Comparison of ENCODE assay signal across 8 cellular contexts in the genomic region with DNA sequence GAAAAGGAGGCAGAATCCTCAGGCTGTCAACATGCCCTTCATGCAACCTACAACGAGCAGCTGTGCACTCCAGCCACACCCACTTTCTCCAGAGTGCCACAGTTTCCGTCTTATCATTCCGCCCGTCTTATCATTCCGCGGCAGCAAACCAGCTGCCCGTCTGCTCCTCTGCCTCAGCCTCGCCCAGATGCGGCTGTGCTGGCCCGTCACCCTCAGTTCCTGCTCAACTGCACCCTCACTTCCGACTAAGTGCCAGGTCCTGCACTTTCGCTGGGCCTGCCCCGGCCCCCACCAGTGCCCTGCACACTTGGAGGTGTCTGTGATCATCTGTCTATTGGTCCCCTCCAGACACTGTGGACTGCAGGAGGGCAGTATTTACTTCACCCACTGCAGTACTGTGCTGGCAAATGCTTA. TPM values are rescaled to one million over a fixed set of nuclear protein-coding genes. Genes with fewer than 3 reads are reported as not detected.
DNase-seq lines count a peak whose midpoint lies in the region; ATAC-seq, FAIRE-seq and TF ChIP-seq lines count a peak whose summit lies in the region.

No MANE protein-coding gene starts in this region.

- DNase-seq in GM12891 (ENCODE audit: insufficient read length, low spot score) (peak; percentile 43), UCSD-AML1 (lab: John Stamatoyannopoulos, UW; ENCODE audit: unreplicated experiment) (peak; percentile 87), omental fat pad (ENCODE audit: low spot score) (no peak), G401 (ENCODE audit: low spot score) (no peak)
- peak in 1 of 2 donors; percentile 11 for DNase-seq in central memory CD8-positive, alpha-beta T cell (ENCODE audit: low spot score in 2 of 2)

- in situ Hi-C loops in G401 (cut with HindIII; ENCODE audit: low sequenced_read_pairs) = no loop called here

- H3K4me1 Mint-ChIP-seq in central memory CD8-positive, alpha-beta T cell = peaks cover 45% of the 10 kb centered on the region

- peaks cover 4% of the 10 kb centered on the region for H3K36me3 Mint-ChIP-seq in central memory CD8-positive, alpha-beta T cell (ENCODE audit: insufficient read depth)

- H3K9me3 Mint-ChIP-seq in central memory CD8-positive, alpha-beta T cell = no peaks in the 10 kb centered on the region

- ATAC-seq in central memory CD8-positive, alpha-beta T cell (replicated peaks; ENCODE audit: extremely low read depth, poor library complexity, severe bottlenecking) = peak; percentile 70
- peak; percentile 73 for ATAC-seq in omental fat pad (ENCODE audit: low FRiP score)
- ATAC-seq in HG02798 (IDR thresholded peaks at IDR 0.05; ENCODE audit: poor library complexity, unreplicated experiment) = no peak
- ATAC-seq in GM18498 (IDR thresholded peaks at IDR 0.05; ENCODE audit: unreplicated experiment) = no peak
- no peak for ATAC-seq in GM18909 (IDR thresholded peaks at IDR 0.05; ENCODE audit: poor library complexity, unreplicated experiment)

- no peak for TF ChIP-seq POLR2A in GM12891 (IDR thresholded peaks at IDR 0.05; ENCODE audit: low read depth, low read length)

- TF ChIP-seq CTCF in omental fat pad (IDR thresholded peaks at IDR 0.05) = no peak

- FAIRE-seq in GM12891 (lab: Jason Lieb, UNC) = peak; percentile 92

- no peaks in the 10 kb centered on the region for H3K27me3 Mint-ChIP-seq in central memory CD8-positive, alpha-beta T cell

- H3K4me3 Mint-ChIP-seq in central memory CD8-positive, alpha-beta T cell = peak overlapping the region; percentile 66

- peak overlapping the region; percentile 89 for H3K27ac Mint-ChIP-seq in central memory CD8-positive, alpha-beta T cell (ENCODE audit: low read depth)

TF ChIP-seq in GM12891, 5 proteins besides CTCF, POLR2A, EP300 and RAD21:
- no peak for TF ChIP-seq PAX5 (IDR thresholded peaks at IDR 0.05; ENCODE audit: insufficient read depth, low read length, severe bottlenecking)
- TF ChIP-seq POLR2AphosphoS5 (IDR thresholded peaks at IDR 0.05; ENCODE audit: low read depth, low read length) = 0 out of 2 replicates have a peak, but pooled peaks have one; percentile 18

RNA-seq across cellular contexts. Expression of a gene that starts 43.7 kb away (rescaled TPM):
- 21.0 TPM for polyA plus RNA-seq in GM12891 (2012; ENCODE audit: low read depth, missing spikeins)
- total RNA-seq in omental fat pad = 10 to 100 TPM; 23.9 to 49.2 (median 34.5) TPM
- 3.4 and 5.3 TPM in 2 replicates for total RNA-seq in G401 (2014; rRNA removed; shearing (Covaris generic))

Comparison
In these comparisons a context has a peak if more than half of its experiments do, and no peak if none do; other contexts are left out.
1. DNase-seq: peak in GM12891 (single experiment) and UCSD-AML1 (single experiment); none in omental fat pad (single experiment) and G401 (single experiment).
2. ATAC-seq: peak in central memory CD8-positive, alpha-beta T cell (single experiment) and omental fat pad (single experiment); none in HG02798 (single experiment), GM18498 (single experiment) and GM18909 (single experiment).